In the genomic region with DNA sequence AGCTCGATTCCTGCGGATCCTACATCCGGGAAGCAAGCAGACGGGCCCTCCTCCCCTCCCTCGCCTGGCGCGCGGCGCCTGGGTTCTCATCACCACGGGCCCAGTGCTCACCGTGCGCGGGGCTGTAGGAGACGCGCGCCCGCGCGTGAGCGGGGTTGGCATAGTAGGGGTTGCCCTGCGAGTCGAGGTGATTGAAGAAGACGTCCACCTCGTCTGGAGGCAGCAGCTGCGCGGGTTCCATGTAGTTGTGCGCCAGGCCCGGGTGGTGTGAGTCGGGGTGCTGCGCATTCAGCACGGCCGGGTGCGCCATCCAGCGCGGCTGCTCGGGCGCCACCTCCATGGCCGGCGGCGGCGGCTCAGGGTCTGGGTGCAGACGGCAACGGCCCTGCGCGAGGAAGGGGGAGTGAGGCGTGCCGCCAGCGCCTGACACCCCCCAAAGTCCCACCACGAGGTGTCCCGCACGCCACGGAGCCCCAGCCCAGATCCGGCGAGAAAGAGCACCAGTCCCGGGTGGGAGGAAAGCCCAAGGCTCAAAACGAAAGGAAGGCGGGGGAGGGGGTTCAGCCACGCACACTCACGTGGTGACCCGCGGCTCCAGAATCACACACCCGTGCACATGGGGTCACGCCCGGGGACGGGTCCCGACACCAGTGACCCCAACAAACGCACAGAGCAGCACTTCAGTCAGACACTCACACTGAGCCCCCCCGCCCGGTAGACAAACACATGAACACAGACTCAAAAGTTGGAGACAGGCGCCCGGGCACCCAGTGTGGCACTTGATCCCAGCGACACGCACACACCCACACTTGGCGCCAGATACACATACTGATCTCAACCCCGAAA, we compare ENCODE assay signal across 1 cellular context.
TF ChIP-seq lines count a peak whose summit lies in the region.

No MANE protein-coding gene starts in this region.

TF ChIP-seq in HepG2, 621 proteins besides CTCF, POLR2A, EP300 and RAD21 (continued from another document and continues in another):
- no peak for TF ChIP-seq MIER3 (CRISPR knock-in tag; IDR thresholded peaks at IDR 0.05; ENCODE audit: borderline replicate concordance)
- no peak for TF ChIP-seq EHMT2 (IDR thresholded peaks at IDR 0.05; ENCODE audit: borderline replicate concordance, low read depth, low read length)
- TF ChIP-seq ZNF773 (CRISPR knock-in tag; IDR thresholded peaks at IDR 0.05; ENCODE audit: borderline replicate concordance) = no peak
- TF ChIP-seq, protein P1, sequence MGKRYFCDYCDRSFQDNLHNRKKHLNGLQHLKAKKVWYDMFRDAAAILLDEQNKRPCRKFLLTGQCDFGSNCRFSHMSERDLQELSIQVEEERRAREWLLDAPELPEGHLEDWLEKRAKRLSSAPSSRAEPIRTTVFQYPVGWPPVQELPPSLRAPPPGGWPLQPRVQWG (CRISPR knock-in tag; IDR thresholded peaks at IDR 0.05; ENCODE audit: borderline replicate concordance, low read depth) = no peak
- no peak for TF ChIP-seq ZNF644 (CRISPR knock-in tag; IDR thresholded peaks at IDR 0.05; ENCODE audit: low read depth)
- TF ChIP-seq KDM3A (CRISPR knock-in tag; IDR thresholded peaks at IDR 0.05; ENCODE audit: low read depth) = no peak
- no peak for TF ChIP-seq ZNF75D (CRISPR knock-in tag; IDR thresholded peaks at IDR 0.05; ENCODE audit: borderline replicate concordance)
- TF ChIP-seq FOXK2 (IDR thresholded peaks at IDR 0.05) = no peak
- peak; percentile 40 for TF ChIP-seq PHF8 (CRISPR knock-in tag; IDR thresholded peaks at IDR 0.05)
- TF ChIP-seq ZNF234 (CRISPR knock-in tag; conservative IDR thresholded peaks at IDR 0.05) = no peak
- TF ChIP-seq ZNF12 (CRISPR knock-in tag; IDR thresholded peaks at IDR 0.05) = no peak
- TF ChIP-seq, protein P2, sequence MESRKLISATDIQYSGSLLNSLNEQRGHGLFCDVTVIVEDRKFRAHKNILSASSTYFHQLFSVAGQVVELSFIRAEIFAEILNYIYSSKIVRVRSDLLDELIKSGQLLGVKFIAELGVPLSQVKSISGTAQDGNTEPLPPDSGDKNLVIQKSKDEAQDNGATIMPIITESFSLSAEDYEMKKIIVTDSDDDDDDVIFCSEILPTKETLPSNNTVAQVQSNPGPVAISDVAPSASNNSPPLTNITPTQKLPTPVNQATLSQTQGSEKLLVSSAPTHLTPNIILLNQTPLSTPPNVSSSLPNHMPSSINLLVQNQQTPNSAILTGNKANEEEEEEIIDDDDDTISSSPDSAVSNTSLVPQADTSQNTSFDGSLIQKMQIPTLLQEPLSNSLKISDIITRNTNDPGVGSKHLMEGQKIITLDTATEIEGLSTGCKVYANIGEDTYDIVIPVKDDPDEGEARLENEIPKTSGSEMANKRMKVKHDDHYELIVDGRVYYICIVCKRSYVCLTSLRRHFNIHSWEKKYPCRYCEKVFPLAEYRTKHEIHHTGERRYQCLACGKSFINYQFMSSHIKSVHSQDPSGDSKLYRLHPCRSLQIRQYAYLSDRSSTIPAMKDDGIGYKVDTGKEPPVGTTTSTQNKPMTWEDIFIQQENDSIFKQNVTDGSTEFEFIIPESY (CRISPR knock-in tag; IDR thresholded peaks at IDR 0.05) = 0 out of 2 replicates have a peak, but pooled peaks have one; percentile 35
- TF ChIP-seq, protein P3, sequence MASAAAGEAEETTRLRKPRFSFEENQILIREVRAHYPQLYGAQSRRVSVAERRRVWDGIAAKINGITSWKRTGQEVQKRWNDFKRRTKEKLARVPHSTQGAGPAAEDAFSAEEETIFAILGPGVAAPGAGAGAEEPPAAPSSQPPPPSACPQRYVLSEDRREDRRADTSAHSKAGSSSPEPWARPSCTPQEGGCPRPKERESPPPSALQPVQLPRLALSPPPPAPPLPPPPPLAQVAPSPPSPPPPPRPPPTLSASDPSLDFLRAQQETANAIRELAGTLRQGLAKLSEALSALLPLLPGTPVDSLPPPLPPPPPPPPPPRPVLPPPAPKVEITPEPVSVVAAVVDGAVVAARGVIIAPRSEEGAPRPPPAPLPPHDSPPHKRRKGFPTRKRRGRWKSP (CRISPR knock-in tag; IDR thresholded peaks at IDR 0.05) = peak; percentile 61; the same call in 1 of the 2 replicates
- TF ChIP-seq, protein P4, sequence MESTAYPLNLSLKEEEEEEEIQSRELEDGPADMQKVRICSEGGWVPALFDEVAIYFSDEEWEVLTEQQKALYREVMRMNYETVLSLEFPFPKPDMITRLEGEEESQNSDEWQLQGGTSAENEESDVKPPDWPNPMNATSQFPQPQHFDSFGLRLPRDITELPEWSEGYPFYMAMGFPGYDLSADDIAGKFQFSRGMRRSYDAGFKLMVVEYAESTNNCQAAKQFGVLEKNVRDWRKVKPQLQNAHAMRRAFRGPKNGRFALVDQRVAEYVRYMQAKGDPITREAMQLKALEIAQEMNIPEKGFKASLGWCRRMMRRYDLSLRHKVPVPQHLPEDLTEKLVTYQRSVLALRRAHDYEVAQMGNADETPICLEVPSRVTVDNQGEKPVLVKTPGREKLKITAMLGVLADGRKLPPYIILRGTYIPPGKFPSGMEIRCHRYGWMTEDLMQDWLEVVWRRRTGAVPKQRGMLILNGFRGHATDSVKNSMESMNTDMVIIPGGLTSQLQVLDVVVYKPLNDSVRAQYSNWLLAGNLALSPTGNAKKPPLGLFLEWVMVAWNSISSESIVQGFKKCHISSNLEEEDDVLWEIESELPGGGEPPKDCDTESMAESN (CRISPR knock-in tag; conservative IDR thresholded peaks at IDR 0.05) = no peak
- TF ChIP-seq SMARCE1 (IDR thresholded peaks at IDR 0.05; ENCODE audit: borderline replicate concordance) = no peak
- no peak for TF ChIP-seq SRSF9 (IDR thresholded peaks at IDR 0.05; ENCODE audit: borderline replicate concordance, insufficient read depth, low read depth, low read length, poor library complexity, severe bottlenecking)
- TF ChIP-seq, protein P5, sequence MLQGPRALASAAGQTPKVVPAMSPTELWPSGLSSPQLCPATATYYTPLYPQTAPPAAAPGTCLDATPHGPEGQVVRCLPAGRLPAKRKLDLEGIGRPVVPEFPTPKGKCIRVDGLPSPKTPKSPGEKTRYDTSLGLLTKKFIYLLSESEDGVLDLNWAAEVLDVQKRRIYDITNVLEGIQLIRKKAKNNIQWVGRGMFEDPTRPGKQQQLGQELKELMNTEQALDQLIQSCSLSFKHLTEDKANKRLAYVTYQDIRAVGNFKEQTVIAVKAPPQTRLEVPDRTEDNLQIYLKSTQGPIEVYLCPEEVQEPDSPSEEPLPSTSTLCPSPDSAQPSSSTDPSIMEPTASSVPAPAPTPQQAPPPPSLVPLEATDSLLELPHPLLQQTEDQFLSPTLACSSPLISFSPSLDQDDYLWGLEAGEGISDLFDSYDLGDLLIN (CRISPR knock-in tag; IDR thresholded peaks at IDR 0.05; ENCODE audit: borderline replicate concordance) = no peak
- TF ChIP-seq FOXJ3 (CRISPR knock-in tag; IDR thresholded peaks at IDR 0.05; ENCODE audit: borderline replicate concordance) = no peak
- no peak for TF ChIP-seq KAT2B (IDR thresholded peaks at IDR 0.05; ENCODE audit: borderline replicate concordance, low read depth, low read length)
- TF ChIP-seq, protein P6, sequence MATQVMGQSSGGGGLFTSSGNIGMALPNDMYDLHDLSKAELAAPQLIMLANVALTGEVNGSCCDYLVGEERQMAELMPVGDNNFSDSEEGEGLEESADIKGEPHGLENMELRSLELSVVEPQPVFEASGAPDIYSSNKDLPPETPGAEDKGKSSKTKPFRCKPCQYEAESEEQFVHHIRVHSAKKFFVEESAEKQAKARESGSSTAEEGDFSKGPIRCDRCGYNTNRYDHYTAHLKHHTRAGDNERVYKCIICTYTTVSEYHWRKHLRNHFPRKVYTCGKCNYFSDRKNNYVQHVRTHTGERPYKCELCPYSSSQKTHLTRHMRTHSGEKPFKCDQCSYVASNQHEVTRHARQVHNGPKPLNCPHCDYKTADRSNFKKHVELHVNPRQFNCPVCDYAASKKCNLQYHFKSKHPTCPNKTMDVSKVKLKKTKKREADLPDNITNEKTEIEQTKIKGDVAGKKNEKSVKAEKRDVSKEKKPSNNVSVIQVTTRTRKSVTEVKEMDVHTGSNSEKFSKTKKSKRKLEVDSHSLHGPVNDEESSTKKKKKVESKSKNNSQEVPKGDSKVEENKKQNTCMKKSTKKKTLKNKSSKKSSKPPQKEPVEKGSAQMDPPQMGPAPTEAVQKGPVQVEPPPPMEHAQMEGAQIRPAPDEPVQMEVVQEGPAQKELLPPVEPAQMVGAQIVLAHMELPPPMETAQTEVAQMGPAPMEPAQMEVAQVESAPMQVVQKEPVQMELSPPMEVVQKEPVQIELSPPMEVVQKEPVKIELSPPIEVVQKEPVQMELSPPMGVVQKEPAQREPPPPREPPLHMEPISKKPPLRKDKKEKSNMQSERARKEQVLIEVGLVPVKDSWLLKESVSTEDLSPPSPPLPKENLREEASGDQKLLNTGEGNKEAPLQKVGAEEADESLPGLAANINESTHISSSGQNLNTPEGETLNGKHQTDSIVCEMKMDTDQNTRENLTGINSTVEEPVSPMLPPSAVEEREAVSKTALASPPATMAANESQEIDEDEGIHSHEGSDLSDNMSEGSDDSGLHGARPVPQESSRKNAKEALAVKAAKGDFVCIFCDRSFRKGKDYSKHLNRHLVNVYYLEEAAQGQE (IDR thresholded peaks at IDR 0.05; ENCODE audit: borderline replicate concordance in 1 of 2, low read depth in 1 of 2, low read length in 2 of 2) = no peak
- no peak for TF ChIP-seq MBD4 (IDR thresholded peaks at IDR 0.05; ENCODE audit: borderline replicate concordance, low read length)
- TF ChIP-seq ARNT (IDR thresholded peaks at IDR 0.05) = no peak
- no peak for TF ChIP-seq MZF1 (CRISPR knock-in tag; IDR thresholded peaks at IDR 0.05; ENCODE audit: borderline replicate concordance)
- no peak for TF ChIP-seq PHF20 (CRISPR knock-in tag; IDR thresholded peaks at IDR 0.05)
- TF ChIP-seq, protein P7, sequence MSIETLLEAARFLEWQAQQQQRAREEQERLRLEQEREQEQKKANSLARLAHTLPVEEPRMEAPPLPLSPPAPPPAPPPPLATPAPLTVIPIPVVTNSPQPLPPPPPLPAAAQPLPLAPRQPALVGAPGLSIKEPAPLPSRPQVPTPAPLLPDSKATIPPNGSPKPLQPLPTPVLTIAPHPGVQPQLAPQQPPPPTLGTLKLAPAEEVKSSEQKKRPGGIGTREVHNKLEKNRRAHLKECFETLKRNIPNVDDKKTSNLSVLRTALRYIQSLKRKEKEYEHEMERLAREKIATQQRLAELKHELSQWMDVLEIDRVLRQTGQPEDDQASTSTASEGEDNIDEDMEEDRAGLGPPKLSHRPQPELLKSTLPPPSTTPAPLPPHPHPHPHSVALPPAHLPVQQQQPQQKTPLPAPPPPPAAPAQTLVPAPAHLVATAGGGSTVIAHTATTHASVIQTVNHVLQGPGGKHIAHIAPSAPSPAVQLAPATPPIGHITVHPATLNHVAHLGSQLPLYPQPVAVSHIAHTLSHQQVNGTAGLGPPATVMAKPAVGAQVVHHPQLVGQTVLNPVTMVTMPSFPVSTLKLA (IDR thresholded peaks at IDR 0.05) = no peak
- TF ChIP-seq, protein P8, sequence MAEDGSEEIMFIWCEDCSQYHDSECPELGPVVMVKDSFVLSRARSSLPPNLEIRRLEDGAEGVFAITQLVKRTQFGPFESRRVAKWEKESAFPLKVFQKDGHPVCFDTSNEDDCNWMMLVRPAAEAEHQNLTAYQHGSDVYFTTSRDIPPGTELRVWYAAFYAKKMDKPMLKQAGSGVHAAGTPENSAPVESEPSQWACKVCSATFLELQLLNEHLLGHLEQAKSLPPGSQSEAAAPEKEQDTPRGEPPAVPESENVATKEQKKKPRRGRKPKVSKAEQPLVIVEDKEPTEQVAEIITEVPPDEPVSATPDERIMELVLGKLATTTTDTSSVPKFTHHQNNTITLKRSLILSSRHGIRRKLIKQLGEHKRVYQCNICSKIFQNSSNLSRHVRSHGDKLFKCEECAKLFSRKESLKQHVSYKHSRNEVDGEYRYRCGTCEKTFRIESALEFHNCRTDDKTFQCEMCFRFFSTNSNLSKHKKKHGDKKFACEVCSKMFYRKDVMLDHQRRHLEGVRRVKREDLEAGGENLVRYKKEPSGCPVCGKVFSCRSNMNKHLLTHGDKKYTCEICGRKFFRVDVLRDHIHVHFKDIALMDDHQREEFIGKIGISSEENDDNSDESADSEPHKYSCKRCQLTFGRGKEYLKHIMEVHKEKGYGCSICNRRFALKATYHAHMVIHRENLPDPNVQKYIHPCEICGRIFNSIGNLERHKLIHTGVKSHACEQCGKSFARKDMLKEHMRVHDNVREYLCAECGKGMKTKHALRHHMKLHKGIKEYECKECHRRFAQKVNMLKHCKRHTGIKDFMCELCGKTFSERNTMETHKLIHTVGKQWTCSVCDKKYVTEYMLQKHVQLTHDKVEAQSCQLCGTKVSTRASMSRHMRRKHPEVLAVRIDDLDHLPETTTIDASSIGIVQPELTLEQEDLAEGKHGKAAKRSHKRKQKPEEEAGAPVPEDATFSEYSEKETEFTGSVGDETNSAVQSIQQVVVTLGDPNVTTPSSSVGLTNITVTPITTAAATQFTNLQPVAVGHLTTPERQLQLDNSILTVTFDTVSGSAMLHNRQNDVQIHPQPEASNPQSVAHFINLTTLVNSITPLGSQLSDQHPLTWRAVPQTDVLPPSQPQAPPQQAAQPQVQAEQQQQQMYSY (CRISPR knock-in tag; IDR thresholded peaks at IDR 0.05) = no peak
- TF ChIP-seq, protein P9, sequence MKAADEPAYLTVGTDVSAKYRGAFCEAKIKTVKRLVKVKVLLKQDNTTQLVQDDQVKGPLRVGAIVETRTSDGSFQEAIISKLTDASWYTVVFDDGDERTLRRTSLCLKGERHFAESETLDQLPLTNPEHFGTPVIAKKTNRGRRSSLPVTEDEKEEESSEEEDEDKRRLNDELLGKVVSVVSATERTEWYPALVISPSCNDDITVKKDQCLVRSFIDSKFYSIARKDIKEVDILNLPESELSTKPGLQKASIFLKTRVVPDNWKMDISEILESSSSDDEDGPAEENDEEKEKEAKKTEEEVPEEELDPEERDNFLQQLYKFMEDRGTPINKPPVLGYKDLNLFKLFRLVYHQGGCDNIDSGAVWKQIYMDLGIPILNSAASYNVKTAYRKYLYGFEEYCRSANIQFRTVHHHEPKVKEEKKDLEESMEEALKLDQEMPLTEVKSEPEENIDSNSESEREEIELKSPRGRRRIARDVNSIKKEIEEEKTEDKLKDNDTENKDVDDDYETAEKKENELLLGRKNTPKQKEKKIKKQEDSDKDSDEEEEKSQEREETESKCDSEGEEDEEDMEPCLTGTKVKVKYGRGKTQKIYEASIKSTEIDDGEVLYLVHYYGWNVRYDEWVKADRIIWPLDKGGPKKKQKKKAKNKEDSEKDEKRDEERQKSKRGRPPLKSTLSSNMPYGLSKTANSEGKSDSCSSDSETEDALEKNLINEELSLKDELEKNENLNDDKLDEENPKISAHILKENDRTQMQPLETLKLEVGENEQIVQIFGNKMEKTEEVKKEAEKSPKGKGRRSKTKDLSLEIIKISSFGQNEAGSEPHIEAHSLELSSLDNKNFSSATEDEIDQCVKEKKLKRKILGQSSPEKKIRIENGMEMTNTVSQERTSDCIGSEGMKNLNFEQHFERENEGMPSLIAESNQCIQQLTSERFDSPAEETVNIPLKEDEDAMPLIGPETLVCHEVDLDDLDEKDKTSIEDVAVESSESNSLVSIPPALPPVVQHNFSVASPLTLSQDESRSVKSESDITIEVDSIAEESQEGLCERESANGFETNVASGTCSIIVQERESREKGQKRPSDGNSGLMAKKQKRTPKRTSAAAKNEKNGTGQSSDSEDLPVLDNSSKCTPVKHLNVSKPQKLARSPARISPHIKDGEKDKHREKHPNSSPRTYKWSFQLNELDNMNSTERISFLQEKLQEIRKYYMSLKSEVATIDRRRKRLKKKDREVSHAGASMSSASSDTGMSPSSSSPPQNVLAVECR (CRISPR knock-in tag; IDR thresholded peaks at IDR 0.05; ENCODE audit: borderline replicate concordance) = no peak
- TF ChIP-seq, protein P10, sequence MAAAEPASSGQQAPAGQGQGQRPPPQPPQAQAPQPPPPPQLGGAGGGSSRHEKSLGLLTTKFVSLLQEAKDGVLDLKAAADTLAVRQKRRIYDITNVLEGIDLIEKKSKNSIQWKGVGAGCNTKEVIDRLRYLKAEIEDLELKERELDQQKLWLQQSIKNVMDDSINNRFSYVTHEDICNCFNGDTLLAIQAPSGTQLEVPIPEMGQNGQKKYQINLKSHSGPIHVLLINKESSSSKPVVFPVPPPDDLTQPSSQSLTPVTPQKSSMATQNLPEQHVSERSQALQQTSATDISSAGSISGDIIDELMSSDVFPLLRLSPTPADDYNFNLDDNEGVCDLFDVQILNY (CRISPR knock-in tag; conservative IDR thresholded peaks at IDR 0.05) = no peak
- TF ChIP-seq ZNF570 (CRISPR knock-in tag; IDR thresholded peaks at IDR 0.05; ENCODE audit: borderline replicate concordance) = no peak
- TF ChIP-seq NFE2L1 (CRISPR knock-in tag; IDR thresholded peaks at IDR 0.05; ENCODE audit: borderline replicate concordance) = no peak
